In the genomic region with DNA sequence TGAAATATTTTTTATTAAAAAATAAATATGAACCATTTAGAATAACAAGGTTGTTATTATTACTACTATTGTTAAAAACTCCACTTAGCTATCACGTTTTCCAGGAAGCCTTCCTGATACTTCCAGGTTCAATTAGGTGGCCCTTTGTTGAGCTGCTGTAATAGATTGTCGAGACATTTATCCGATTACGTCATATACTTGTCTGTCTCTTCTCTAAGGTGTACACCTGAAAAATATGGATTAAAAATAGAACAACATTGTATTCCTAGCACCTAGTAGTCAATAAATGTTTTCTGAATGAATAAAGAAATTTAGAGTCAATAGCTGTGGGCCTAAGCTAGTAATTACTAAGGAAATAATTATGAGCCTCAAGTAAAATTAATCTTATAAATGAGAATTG, we compare ENCODE assay signal across 11 cellular contexts.
"Had no signal": no experiment of that assay in that cellular context is flagged by ENCODE, and none has a peak within 500 bp of the region (broad histone marks: within the 10 kb centered on the region; RNA-seq: fewer than 3 reads in every experiment).

No MANE protein-coding gene starts in this region.

- FAIRE-seq: H1, H54 had no signal

- H3K9ac ChIP-seq: GM23248 had no signal

- H3K9me3 Mint-ChIP-seq: GM23338, H9 had no signal

- H3K4me3 Mint-ChIP-seq: GM23338, H9, HFFc6 had no signal

- H3K4me2 ChIP-seq: GM23338 had no signal

- DNase-seq: GM23248, GOT3, H7, H9, HCEC 1CT, HFFc6 had no signal

- H3K27ac ChIP-seq: GM23248 had no signal

- ATAC-seq: GM23338, HCT116 had no signal

- H3K4me3 ChIP-seq: GM23248, GM23338, HAP-1 had no signal

- H3K27ac Mint-ChIP-seq: GM23338, H9, HFFc6 had no signal

- H3K4me1 ChIP-seq: HAP-1 had no signal

- H3K36me3 ChIP-seq: HAP-1 had no signal

- H2AFZ ChIP-seq: GM23248, GM23338 had no signal

- H3K9me3 ChIP-seq: HAP-1 had no signal
